Comparison of ENCODE assay signal across 8 cellular contexts in the genomic region with DNA sequence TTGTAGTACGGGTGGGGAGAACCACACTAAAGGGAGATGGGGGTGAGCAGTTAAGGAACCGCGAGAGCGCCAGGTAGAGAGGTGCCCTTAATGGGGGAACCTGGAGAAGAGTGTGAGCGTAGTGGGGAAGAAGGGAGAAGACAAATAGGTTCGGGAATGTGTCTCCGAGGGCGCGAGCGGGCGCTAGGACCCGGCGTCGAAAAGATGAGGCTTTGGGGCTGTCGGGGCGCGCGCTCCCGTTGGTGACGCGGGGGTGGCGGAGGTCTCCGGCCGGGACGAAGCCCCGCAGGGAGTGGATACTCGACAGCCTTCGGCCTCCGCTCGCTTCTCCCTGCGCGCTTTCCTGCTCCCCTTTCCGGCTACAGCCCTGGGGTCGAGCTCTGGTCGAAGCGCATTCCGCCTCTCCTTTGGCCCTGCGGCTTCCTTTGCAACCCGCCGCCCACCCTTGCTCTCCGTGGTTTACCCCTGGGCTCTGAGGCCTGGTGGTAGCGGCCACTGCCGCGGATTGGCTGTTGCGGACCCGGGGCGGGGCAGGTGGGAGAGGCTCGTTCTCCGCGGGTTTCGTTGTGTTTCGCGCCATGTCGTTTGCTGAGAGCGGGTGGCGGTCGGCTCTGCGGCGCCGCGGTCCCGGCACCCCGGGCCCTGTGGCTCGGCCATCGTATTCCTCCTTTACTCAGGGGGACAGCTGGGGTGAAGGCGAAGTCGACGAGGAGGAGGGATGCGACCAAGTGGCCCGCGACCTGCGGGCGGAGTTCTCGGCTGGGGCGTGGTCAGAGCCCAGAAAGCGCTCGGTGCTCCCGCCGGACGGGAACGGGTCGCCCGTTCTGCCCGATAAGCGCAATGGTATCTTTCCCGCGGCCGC. TPM values are rescaled to one million over a fixed set of nuclear protein-coding genes. Genes with fewer than 3 reads are reported as not detected.
DNase-seq lines count a peak whose midpoint lies in the region; ATAC-seq and TF ChIP-seq lines count a peak whose summit lies in the region.

A gene (plus strand): TSS at position 574 of the 862 bp plus-strand sequence. CDS start 5 bp downstream, at position 579.

- TF ChIP-seq RAD21 in Ishikawa (IDR thresholded peaks at IDR 0.05; ENCODE audit: low read depth): no peak

- H3K27me3 ChIP-seq in mononuclear cell (ENCODE audit: insufficient read depth, low read length): no peaks in the 10 kb centered on the region

- ATAC-seq in GM21619 (IDR thresholded peaks at IDR 0.05; ENCODE audit: unreplicated experiment): peak; percentile 64

- peak; percentile 47 for TF ChIP-seq EP300 in Ishikawa (IDR thresholded peaks at IDR 0.05; ENCODE audit: borderline replicate concordance)

- no peaks in the 10 kb centered on the region for H3K9me3 ChIP-seq in mononuclear cell (ENCODE audit: low read depth, low read length)

- H3K4me3 ChIP-seq in mononuclear cell (ENCODE audit: low read length): peak within 1 kb of the TSS; percentile 95

- peak; percentile 81 for DNase-seq in DMS153 (lab: John Stamatoyannopoulos, UW)
- DNase-seq in OCI-M2 (lab: John Stamatoyannopoulos, UW; ENCODE audit: unreplicated experiment): peak; percentile 68
- peak; percentile 90 for DNase-seq in activated T-cell treated with anti-CD3 and anti-CD28 coated beads for 4 hours
- peak; percentile 59 for DNase-seq in epidermal melanocyte (ENCODE audit: insufficient read length, low spot score)
- peak; percentile 87 for DNase-seq in stimulated activated CD8-positive, alpha-beta memory T cell treated with anti-CD3 and anti-CD28 coated beads, Interleukin-2, amount 100 ng/mL, for 48 hours (ENCODE audit: low read depth in 2 of 2)

- H3K4me1 ChIP-seq in mononuclear cell (ENCODE audit: insufficient read depth, low read length): peaks cover 32% of the 10 kb centered on the region

TF ChIP-seq in Ishikawa, 13 proteins besides CTCF, POLR2A, EP300 and RAD21:
- TF ChIP-seq, protein P1, sequence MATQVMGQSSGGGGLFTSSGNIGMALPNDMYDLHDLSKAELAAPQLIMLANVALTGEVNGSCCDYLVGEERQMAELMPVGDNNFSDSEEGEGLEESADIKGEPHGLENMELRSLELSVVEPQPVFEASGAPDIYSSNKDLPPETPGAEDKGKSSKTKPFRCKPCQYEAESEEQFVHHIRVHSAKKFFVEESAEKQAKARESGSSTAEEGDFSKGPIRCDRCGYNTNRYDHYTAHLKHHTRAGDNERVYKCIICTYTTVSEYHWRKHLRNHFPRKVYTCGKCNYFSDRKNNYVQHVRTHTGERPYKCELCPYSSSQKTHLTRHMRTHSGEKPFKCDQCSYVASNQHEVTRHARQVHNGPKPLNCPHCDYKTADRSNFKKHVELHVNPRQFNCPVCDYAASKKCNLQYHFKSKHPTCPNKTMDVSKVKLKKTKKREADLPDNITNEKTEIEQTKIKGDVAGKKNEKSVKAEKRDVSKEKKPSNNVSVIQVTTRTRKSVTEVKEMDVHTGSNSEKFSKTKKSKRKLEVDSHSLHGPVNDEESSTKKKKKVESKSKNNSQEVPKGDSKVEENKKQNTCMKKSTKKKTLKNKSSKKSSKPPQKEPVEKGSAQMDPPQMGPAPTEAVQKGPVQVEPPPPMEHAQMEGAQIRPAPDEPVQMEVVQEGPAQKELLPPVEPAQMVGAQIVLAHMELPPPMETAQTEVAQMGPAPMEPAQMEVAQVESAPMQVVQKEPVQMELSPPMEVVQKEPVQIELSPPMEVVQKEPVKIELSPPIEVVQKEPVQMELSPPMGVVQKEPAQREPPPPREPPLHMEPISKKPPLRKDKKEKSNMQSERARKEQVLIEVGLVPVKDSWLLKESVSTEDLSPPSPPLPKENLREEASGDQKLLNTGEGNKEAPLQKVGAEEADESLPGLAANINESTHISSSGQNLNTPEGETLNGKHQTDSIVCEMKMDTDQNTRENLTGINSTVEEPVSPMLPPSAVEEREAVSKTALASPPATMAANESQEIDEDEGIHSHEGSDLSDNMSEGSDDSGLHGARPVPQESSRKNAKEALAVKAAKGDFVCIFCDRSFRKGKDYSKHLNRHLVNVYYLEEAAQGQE (IDR thresholded peaks at IDR 0.05; ENCODE audit: low read depth): peak; percentile 30; the same call in 1 of the 2 replicates
- TF ChIP-seq CEBPB (IDR thresholded peaks at IDR 0.05): no peak
- TF ChIP-seq, protein P2, sequence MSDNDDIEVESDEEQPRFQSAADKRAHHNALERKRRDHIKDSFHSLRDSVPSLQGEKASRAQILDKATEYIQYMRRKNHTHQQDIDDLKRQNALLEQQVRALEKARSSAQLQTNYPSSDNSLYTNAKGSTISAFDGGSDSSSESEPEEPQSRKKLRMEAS (IDR thresholded peaks at IDR 0.05): peak; percentile 28; the same call in 1 of the 2 replicates
- TF ChIP-seq TAF1 (IDR thresholded peaks at IDR 0.05; ENCODE audit: low read depth): peak; percentile 86
- 0 out of 2 replicates have a peak, but pooled peaks have one; percentile 18 for TF ChIP-seq TEAD4 (IDR thresholded peaks at IDR 0.05)
- TF ChIP-seq NFIC (IDR thresholded peaks at IDR 0.05): no peak; the same call in 1 of the 2 replicates
- TF ChIP-seq FOXM1 (IDR thresholded peaks at IDR 0.05; ENCODE audit: borderline replicate concordance, low read depth): no peak
- TF ChIP-seq TCF12 (IDR thresholded peaks at IDR 0.05; ENCODE audit: low read depth): peak; percentile 40; the same call in 1 of the 2 replicates
- TF ChIP-seq, protein P3, sequence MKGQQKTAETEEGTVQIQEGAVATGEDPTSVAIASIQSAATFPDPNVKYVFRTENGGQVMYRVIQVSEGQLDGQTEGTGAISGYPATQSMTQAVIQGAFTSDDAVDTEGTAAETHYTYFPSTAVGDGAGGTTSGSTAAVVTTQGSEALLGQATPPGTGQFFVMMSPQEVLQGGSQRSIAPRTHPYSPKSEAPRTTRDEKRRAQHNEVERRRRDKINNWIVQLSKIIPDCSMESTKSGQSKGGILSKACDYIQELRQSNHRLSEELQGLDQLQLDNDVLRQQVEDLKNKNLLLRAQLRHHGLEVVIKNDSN (IDR thresholded peaks at IDR 0.05): peak; percentile 24; the same call in 1 of the 2 replicates
- no peak for TF ChIP-seq ZBTB7A (IDR thresholded peaks at IDR 0.05; ENCODE audit: low read depth)
- TF ChIP-seq YY1 (IDR thresholded peaks at IDR 0.05; ENCODE audit: low read depth): peak; percentile 78
- TF ChIP-seq CREB1 (IDR thresholded peaks at IDR 0.05; ENCODE audit: low read depth): no peak; the same call in 1 of the 2 replicates
- peak; percentile 54; the same call in 1 of the 2 replicates for TF ChIP-seq EGR1 (IDR thresholded peaks at IDR 0.05)
TF ChIP-seq in Ishikawa: peak in this region for 8.

RNA-seq across cellular contexts. Expression of the gene that starts here (rescaled TPM):
- 19.4 TPM for total RNA-seq in mononuclear cell

Comparison
In these comparisons a context has a peak if more than half of its experiments do, and no peak if none do; other contexts are left out.
1. Peak in every context shown above with its lines: DNase-seq, ATAC-seq and H3K4me3 ChIP-seq.